ENCODE assay signal across 1 cellular context in the genomic region with DNA sequence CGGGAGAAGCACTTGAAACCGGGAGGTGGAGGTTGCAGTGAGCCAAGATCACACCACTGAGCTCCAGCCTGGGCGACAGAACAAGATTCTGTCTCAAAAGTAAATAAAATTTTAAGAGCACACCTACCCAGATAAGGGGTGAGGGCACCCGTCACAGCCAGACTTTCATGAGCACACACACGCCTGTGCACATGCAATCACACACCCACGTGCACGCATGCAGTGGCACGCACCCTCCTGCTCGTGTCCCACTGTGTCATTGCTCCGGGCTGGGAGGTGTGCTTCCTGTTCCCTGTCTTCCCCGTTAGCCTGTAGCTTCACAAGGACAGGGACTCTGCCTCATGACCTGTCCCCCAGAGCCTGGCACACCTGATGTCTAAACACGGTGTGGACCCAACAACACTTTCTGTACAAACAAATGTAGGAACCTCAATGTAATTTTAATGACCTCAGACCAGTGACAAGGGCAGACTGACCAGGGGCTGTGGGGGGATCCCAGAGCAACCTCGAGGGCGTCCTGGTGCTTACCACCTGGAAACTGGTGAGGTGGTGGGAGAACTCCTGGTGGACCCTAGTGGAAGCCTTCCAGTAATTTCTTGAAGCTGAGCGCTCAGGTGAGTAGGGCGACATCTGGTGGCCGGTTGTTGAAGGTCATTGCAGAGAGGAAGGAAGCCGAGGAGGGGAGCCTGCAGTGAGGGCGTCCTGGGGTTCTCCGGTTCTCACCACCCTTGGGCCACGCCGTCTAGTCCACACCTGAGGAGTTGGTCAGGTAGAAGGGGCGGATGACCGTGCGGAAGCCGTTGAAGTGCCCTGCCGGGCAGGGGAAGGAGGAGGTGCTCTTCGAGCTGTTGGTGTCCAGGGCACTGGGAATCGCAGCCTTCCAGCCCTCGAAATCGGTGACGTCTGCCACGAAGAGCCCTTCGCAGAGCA.
TF ChIP-seq lines count a peak whose summit lies in the region.

No MANE protein-coding gene starts in this region.

TF ChIP-seq in HepG2, 621 proteins besides CTCF, POLR2A, EP300 and RAD21 (continued from another document):
- TF ChIP-seq ZNF567 (CRISPR knock-in tag; IDR thresholded peaks at IDR 0.05; ENCODE audit: borderline replicate concordance) (0 out of 2 replicates have a peak, but pooled peaks have one; percentile 46), SRY (CRISPR knock-in tag; IDR thresholded peaks at IDR 0.05) (0 out of 2 replicates have a peak, but pooled peaks have one; percentile 19), EED (CRISPR knock-in tag; IDR thresholded peaks at IDR 0.05) (0 out of 2 replicates have a peak, but pooled peaks have one; percentile 65), FOXA3 (CRISPR knock-in tag; IDR thresholded peaks at IDR 0.05) (peak; percentile 33; the same call in 1 of the 2 replicates), FOXC1 (CRISPR knock-in tag; IDR thresholded peaks at IDR 0.05; ENCODE audit: borderline replicate concordance) (no peak), ZNF431 (CRISPR knock-in tag; IDR thresholded peaks at IDR 0.05; ENCODE audit: borderline replicate concordance, low read depth) (0 out of 2 replicates have a peak, but pooled peaks have one; percentile 22), PLRG1 (conservative IDR thresholded peaks at IDR 0.05) (no peak), FOXK1 (CRISPR knock-in tag; IDR thresholded peaks at IDR 0.05; ENCODE audit: borderline replicate concordance, low read depth) (peak; percentile 42; the same call in 1 of the 2 replicates), ZBTB21 (CRISPR knock-in tag; IDR thresholded peaks at IDR 0.05) (peak; percentile 44; the same call in 1 of the 2 replicates), IKZF1 (IDR thresholded peaks at IDR 0.05) (no peak), SMAD3 (CRISPR knock-in tag; IDR thresholded peaks at IDR 0.05) (no peak), MIER3 (CRISPR knock-in tag; IDR thresholded peaks at IDR 0.05; ENCODE audit: borderline replicate concordance) (peak; percentile 30; the same call in 1 of the 2 replicates), ZNF253 (CRISPR knock-in tag; IDR thresholded peaks at IDR 0.05; ENCODE audit: borderline replicate concordance) (0 out of 2 replicates have a peak, but pooled peaks have one; percentile 25), ZNF557 (CRISPR knock-in tag; IDR thresholded peaks at IDR 0.05) (no peak), ZNF605 (CRISPR knock-in tag; IDR thresholded peaks at IDR 0.05) (0 out of 2 replicates have a peak, but pooled peaks have one; percentile 8), SOX13 (IDR thresholded peaks at IDR 0.05) (no peak), SOX13 (CRISPR knock-in tag; conservative IDR thresholded peaks at IDR 0.05 in 1 of 2, IDR thresholded peaks at IDR 0.05 in 1 of 2) (no peak; a peak in 1 of 4 replicates), ZNF33A (CRISPR knock-in tag; IDR thresholded peaks at IDR 0.05; ENCODE audit: borderline replicate concordance) (no peak), HNRNPLL (IDR thresholded peaks at IDR 0.05; ENCODE audit: low read depth, low read length, poor library complexity, severe bottlenecking) (peak; percentile 8), MXD4 (CRISPR knock-in tag; IDR thresholded peaks at IDR 0.05) (no peak), ZNF883 (CRISPR knock-in tag; IDR thresholded peaks at IDR 0.05; ENCODE audit: not compliant biosample characterization) (no peak)
- TF ChIP-seq, protein P1, sequence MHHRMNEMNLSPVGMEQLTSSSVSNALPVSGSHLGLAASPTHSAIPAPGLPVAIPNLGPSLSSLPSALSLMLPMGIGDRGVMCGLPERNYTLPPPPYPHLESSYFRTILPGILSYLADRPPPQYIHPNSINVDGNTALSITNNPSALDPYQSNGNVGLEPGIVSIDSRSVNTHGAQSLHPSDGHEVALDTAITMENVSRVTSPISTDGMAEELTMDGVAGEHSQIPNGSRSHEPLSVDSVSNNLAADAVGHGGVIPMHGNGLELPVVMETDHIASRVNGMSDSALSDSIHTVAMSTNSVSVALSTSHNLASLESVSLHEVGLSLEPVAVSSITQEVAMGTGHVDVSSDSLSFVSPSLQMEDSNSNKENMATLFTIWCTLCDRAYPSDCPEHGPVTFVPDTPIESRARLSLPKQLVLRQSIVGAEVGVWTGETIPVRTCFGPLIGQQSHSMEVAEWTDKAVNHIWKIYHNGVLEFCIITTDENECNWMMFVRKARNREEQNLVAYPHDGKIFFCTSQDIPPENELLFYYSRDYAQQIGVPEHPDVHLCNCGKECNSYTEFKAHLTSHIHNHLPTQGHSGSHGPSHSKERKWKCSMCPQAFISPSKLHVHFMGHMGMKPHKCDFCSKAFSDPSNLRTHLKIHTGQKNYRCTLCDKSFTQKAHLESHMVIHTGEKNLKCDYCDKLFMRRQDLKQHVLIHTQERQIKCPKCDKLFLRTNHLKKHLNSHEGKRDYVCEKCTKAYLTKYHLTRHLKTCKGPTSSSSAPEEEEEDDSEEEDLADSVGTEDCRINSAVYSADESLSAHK (CRISPR knock-in tag; IDR thresholded peaks at IDR 0.05; ENCODE audit: borderline replicate concordance): no peak
- TF ChIP-seq, protein P2, sequence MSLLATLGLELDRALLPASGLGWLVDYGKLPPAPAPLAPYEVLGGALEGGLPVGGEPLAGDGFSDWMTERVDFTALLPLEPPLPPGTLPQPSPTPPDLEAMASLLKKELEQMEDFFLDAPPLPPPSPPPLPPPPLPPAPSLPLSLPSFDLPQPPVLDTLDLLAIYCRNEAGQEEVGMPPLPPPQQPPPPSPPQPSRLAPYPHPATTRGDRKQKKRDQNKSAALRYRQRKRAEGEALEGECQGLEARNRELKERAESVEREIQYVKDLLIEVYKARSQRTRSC (CRISPR knock-in tag; IDR thresholded peaks at IDR 0.05; ENCODE audit: low read depth): no peak
- TF ChIP-seq, protein P3, sequence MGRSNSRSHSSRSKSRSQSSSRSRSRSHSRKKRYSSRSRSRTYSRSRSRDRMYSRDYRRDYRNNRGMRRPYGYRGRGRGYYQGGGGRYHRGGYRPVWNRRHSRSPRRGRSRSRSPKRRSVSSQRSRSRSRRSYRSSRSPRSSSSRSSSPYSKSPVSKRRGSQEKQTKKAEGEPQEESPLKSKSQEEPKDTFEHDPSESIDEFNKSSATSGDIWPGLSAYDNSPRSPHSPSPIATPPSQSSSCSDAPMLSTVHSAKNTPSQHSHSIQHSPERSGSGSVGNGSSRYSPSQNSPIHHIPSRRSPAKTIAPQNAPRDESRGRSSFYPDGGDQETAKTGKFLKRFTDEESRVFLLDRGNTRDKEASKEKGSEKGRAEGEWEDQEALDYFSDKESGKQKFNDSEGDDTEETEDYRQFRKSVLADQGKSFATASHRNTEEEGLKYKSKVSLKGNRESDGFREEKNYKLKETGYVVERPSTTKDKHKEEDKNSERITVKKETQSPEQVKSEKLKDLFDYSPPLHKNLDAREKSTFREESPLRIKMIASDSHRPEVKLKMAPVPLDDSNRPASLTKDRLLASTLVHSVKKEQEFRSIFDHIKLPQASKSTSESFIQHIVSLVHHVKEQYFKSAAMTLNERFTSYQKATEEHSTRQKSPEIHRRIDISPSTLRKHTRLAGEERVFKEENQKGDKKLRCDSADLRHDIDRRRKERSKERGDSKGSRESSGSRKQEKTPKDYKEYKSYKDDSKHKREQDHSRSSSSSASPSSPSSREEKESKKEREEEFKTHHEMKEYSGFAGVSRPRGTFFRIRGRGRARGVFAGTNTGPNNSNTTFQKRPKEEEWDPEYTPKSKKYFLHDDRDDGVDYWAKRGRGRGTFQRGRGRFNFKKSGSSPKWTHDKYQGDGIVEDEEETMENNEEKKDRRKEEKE (IDR thresholded peaks at IDR 0.05): no peak
- TF ChIP-seq, protein P4, sequence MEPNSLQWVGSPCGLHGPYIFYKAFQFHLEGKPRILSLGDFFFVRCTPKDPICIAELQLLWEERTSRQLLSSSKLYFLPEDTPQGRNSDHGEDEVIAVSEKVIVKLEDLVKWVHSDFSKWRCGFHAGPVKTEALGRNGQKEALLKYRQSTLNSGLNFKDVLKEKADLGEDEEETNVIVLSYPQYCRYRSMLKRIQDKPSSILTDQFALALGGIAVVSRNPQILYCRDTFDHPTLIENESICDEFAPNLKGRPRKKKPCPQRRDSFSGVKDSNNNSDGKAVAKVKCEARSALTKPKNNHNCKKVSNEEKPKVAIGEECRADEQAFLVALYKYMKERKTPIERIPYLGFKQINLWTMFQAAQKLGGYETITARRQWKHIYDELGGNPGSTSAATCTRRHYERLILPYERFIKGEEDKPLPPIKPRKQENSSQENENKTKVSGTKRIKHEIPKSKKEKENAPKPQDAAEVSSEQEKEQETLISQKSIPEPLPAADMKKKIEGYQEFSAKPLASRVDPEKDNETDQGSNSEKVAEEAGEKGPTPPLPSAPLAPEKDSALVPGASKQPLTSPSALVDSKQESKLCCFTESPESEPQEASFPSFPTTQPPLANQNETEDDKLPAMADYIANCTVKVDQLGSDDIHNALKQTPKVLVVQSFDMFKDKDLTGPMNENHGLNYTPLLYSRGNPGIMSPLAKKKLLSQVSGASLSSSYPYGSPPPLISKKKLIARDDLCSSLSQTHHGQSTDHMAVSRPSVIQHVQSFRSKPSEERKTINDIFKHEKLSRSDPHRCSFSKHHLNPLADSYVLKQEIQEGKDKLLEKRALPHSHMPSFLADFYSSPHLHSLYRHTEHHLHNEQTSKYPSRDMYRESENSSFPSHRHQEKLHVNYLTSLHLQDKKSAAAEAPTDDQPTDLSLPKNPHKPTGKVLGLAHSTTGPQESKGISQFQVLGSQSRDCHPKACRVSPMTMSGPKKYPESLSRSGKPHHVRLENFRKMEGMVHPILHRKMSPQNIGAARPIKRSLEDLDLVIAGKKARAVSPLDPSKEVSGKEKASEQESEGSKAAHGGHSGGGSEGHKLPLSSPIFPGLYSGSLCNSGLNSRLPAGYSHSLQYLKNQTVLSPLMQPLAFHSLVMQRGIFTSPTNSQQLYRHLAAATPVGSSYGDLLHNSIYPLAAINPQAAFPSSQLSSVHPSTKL (CRISPR knock-in tag; IDR thresholded peaks at IDR 0.05): peak; percentile 37; the same call in 1 of the 2 replicates
- TF ChIP-seq, protein P5, sequence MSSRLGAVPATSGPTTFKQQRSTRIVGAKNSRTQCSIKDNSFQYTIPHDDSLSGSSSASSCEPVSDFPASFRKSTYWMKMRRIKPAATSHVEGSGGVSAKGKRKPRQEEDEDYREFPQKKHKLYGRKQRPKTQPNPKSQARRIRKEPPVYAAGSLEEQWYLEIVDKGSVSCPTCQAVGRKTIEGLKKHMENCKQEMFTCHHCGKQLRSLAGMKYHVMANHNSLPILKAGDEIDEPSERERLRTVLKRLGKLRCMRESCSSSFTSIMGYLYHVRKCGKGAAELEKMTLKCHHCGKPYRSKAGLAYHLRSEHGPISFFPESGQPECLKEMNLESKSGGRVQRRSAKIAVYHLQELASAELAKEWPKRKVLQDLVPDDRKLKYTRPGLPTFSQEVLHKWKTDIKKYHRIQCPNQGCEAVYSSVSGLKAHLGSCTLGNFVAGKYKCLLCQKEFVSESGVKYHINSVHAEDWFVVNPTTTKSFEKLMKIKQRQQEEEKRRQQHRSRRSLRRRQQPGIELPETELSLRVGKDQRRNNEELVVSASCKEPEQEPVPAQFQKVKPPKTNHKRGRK (CRISPR knock-in tag; IDR thresholded peaks at IDR 0.05): no peak
- TF ChIP-seq, protein P6, sequence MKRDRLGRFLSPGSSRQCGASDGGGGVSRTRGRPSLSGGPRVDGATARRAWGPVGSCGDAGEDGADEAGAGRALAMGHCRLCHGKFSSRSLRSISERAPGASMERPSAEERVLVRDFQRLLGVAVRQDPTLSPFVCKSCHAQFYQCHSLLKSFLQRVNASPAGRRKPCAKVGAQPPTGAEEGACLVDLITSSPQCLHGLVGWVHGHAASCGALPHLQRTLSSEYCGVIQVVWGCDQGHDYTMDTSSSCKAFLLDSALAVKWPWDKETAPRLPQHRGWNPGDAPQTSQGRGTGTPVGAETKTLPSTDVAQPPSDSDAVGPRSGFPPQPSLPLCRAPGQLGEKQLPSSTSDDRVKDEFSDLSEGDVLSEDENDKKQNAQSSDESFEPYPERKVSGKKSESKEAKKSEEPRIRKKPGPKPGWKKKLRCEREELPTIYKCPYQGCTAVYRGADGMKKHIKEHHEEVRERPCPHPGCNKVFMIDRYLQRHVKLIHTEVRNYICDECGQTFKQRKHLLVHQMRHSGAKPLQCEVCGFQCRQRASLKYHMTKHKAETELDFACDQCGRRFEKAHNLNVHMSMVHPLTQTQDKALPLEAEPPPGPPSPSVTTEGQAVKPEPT (CRISPR knock-in tag; IDR thresholded peaks at IDR 0.05; ENCODE audit: low read depth): 0 out of 2 replicates have a peak, but pooled peaks have one; percentile 38
- TF ChIP-seq, protein P7, sequence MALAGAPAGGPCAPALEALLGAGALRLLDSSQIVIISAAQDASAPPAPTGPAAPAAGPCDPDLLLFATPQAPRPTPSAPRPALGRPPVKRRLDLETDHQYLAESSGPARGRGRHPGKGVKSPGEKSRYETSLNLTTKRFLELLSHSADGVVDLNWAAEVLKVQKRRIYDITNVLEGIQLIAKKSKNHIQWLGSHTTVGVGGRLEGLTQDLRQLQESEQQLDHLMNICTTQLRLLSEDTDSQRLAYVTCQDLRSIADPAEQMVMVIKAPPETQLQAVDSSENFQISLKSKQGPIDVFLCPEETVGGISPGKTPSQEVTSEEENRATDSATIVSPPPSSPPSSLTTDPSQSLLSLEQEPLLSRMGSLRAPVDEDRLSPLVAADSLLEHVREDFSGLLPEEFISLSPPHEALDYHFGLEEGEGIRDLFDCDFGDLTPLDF (CRISPR knock-in tag; IDR thresholded peaks at IDR 0.05): no peak
